8 cellular contexts compared by ENCODE assay signal in genomic region chr7:143380646-143381426, GRCh38. TPM values are rescaled to one million over a fixed set of nuclear protein-coding genes. Genes with fewer than 3 reads are reported as not detected.
A peak's percentile ranks its signal among the peaks of the same experiment; 100 is the strongest.
DNase-seq lines count a peak whose midpoint lies in the region; ATAC-seq lines count a peak whose summit lies in the region.

Gene ZYX (plus strand): TSS chr7:143381345. CDS start chr7:143381572, 227 bp downstream.

- DNase-seq in NK-92 (lab: John Stamatoyannopoulos, UW; ENCODE audit: unreplicated experiment) (peak; percentile 54), lung microvascular endothelial cell (ENCODE audit: low read depth in 2 of 2) (peak; percentile 96 to 98)
- DNase-seq in activated CD8-positive, alpha-beta memory T cell treated with anti-CD3 and anti-CD28 coated beads for 24 hours: peak; percentile 95
- DNase-seq in effector CD4-positive, alpha-beta T cell: peak; percentile 84
- peak; percentile 77 for DNase-seq in stimulated activated CD8-positive, alpha-beta memory T cell treated with anti-CD3 and anti-CD28 coated beads, Interleukin-12 subunit alpha, Interleukin-12 subunit beta, amount 100 ng/mL, for 1 hour (ENCODE audit: low read depth)

- H3K27me3 ChIP-seq in BLaER1 treated with 17β-estradiol and CSF1 and Interleukin-3, amounts not matched to agents 10 nM and 100 nM: no peaks in the 10 kb centered on the region

- H3K36me3 ChIP-seq in BLaER1 treated with 17β-estradiol and CSF1 and Interleukin-3, amounts not matched to agents 10 nM and 100 nM: peaks cover 0 to 44% (median 33%) of the 10 kb centered on the region in 11 experiments; a peak in 19 of 22 replicates

- H4K20me1 ChIP-seq in BLaER1 treated with 17β-estradiol and CSF1 and Interleukin-3, amounts not matched to agents 10 nM and 100 nM: peaks cover 18 to 44% (median 36%) of the 10 kb centered on the region in 11 experiments; a peak in 21 of 22 replicates

- peak within 1 kb of the TSS; percentile 88 to 99 (median 95) for H3K27ac ChIP-seq in BLaER1 treated with 17β-estradiol and CSF1 and Interleukin-3, amounts not matched to agents 10 nM and 100 nM

- ATAC-seq in GM19351 (IDR thresholded peaks at IDR 0.05; ENCODE audit: unreplicated experiment): peak; percentile 72
- ATAC-seq in HG03520 (IDR thresholded peaks at IDR 0.05; ENCODE audit: unreplicated experiment): peak; percentile 72

- peak within 1 kb of the TSS; percentile 86 to 100 (median 97) for H3K4me3 ChIP-seq in BLaER1 treated with 17β-estradiol and CSF1 and Interleukin-3, amounts not matched to agents 10 nM and 100 nM

- peaks cover 46 to 83% (median 71%) of the 10 kb centered on the region in 10 experiments for H3K4me1 ChIP-seq in BLaER1 treated with 17β-estradiol and CSF1 and Interleukin-3, amounts not matched to agents 10 nM and 100 nM

- H3K9ac ChIP-seq in BLaER1 treated with 17β-estradiol and CSF1 and Interleukin-3, amounts not matched to agents 10 nM and 100 nM: peak within 1 kb of the TSS; percentile 85 to 100 (median 96)

- peak within 1 kb of the TSS; percentile 91 to 100 (median 98) for H3K4me2 ChIP-seq in BLaER1 treated with 17β-estradiol and CSF1 and Interleukin-3, amounts not matched to agents 10 nM and 100 nM

- 0 out of 22 replicates have a peak, but pooled peaks cover 0 to 7% (median 0%) of the 10 kb centered on the region in 11 experiments for H3K9me3 ChIP-seq in BLaER1 treated with 17β-estradiol and CSF1 and Interleukin-3, amounts not matched to agents 10 nM and 100 nM (replicated peaks in 1 of 11)

RNA-seq across cellular contexts. Expression of gene ZYX, which starts in this region (rescaled TPM):
- 12.0 and 13.9 TPM in 2 replicates for total RNA-seq in lung microvascular endothelial cell

Comparison
In these comparisons a context has a peak if more than half of its experiments do, and no peak if none do; other contexts are left out.
1. Peak in every context shown above with its lines: DNase-seq, ATAC-seq, H3K4me3 ChIP-seq and H3K27ac ChIP-seq.